ENCODE assay signal across 14 cellular contexts in genomic region chr14:35289623-35290022, GRCh38. TPM values are rescaled to one million over a fixed set of nuclear protein-coding genes. Genes with fewer than 3 reads are reported as not detected.
DNase-seq lines count a peak whose midpoint lies in the region; ATAC-seq and TF ChIP-seq lines count a peak whose summit lies in the region.
"Had no signal": no experiment of that assay in that cellular context is flagged by ENCODE, and none has a peak within 500 bp of the region (broad histone marks: within the 10 kb centered on the region; RNA-seq: fewer than 3 reads in every experiment).

No MANE protein-coding gene starts in this region.

- peaks cover 67% of the 10 kb centered on the region for H3K4me1 Mint-ChIP-seq in activated T-cell treated with anti-CD3 and anti-CD28 coated beads, Interleukin-2, amount 50 U/mL, for 24 hours (ENCODE audit: low read depth)
- H3K4me1 Mint-ChIP-seq in CD4-positive, alpha-beta T cell (ENCODE audit: low read depth) = peaks cover 55% of the 10 kb centered on the region
- H3K4me1 Mint-ChIP-seq in nephron progenitor cell = peaks cover 28% of the 10 kb centered on the region

- no peaks in the 10 kb centered on the region for H3K9me3 ChIP-seq in CD4-positive, alpha-beta T cell (ENCODE audit: control insufficient read depth, low read length)
- H3K9me3 ChIP-seq in SK-N-MC (ENCODE audit: low read depth, low read length) = no peaks in the 10 kb centered on the region

- H3K36me3 Mint-ChIP-seq in activated T-cell treated with anti-CD3 and anti-CD28 coated beads, Interleukin-2, amount 50 U/mL, for 24 hours (ENCODE audit: low read depth) = peaks cover 27% of the 10 kb centered on the region
- H3K36me3 Mint-ChIP-seq in CD4-positive, alpha-beta T cell (ENCODE audit: low read depth) = peaks cover 17% of the 10 kb centered on the region
- H3K36me3 Mint-ChIP-seq in nephron progenitor cell (ENCODE audit: low read depth) = peaks cover 4% of the 10 kb centered on the region
- H3K36me3 Mint-ChIP-seq: IgD-negative memory B cell had no signal

- no peak overlapping the region for H3K27ac ChIP-seq in CD4-positive, alpha-beta T cell (ENCODE audit: low read depth, low read length)
- 0 out of 2 replicates have a peak overlapping the region, but pooled peaks have one; percentile 21 for H3K27ac ChIP-seq in SK-N-MC

- H3K4me3 ChIP-seq in SK-N-MC = no peak overlapping the region
- H3K4me3 ChIP-seq: GM23338 had no signal

- peaks cover 6% of the 10 kb centered on the region for H3K36me3 ChIP-seq in SK-N-MC (ENCODE audit: insufficient read depth, low read length)

- POLR2A ChIA-PET in CD4-positive, alpha-beta T cell (lab: Charles Lee) = interaction anchor here (4.4 kb wide), 1 partner anchor 115 kb away, joined by 27 read pairs; the partner anchor contains the start of gene NFKBIA

- H3K4me3 Mint-ChIP-seq in activated T-cell treated with anti-CD3 and anti-CD28 coated beads, Interleukin-2, amount 50 U/mL, for 24 hours = no peak overlapping the region
- peak overlapping the region; percentile 58 for H3K4me3 Mint-ChIP-seq in CD4-positive, alpha-beta T cell
- H3K4me3 Mint-ChIP-seq in nephron progenitor cell = no peak overlapping the region
- H3K4me3 Mint-ChIP-seq: GM23338 had no signal

- H3K27me3 Mint-ChIP-seq in activated T-cell treated with anti-CD3 and anti-CD28 coated beads, Interleukin-2, amount 50 U/mL, for 24 hours = no peaks in the 10 kb centered on the region
- no peaks in the 10 kb centered on the region for H3K27me3 Mint-ChIP-seq in CD4-positive, alpha-beta T cell
- H3K27me3 Mint-ChIP-seq in nephron progenitor cell (ENCODE audit: low read depth, poor library complexity) = no peaks in the 10 kb centered on the region
- H3K27me3 Mint-ChIP-seq: IgD-negative memory B cell had no signal

- no peak overlapping the region for H3K9ac ChIP-seq in SK-N-MC (ENCODE audit: insufficient read length)

- TF ChIP-seq CTCF in CD4-positive, alpha-beta T cell (IDR thresholded peaks at IDR 0.05) = no peak
- no peak for TF ChIP-seq CTCF in nephron progenitor cell (IDR thresholded peaks at IDR 0.05)

- no peak for ATAC-seq in CD4-positive, alpha-beta T cell (ENCODE audit: poor library complexity)
- ATAC-seq in GM19324 (IDR thresholded peaks at IDR 0.05; ENCODE audit: low FRiP score, unreplicated experiment) = no peak
- ATAC-seq in GM18867 (IDR thresholded peaks at IDR 0.05; ENCODE audit: unreplicated experiment) = no peak
- ATAC-seq: GM23338, PC-3 had no signal

- H3K9me3 Mint-ChIP-seq in activated T-cell treated with anti-CD3 and anti-CD28 coated beads, Interleukin-2, amount 50 U/mL, for 24 hours = peaks cover 2% of the 10 kb centered on the region
- H3K9me3 Mint-ChIP-seq in CD4-positive, alpha-beta T cell = no peaks in the 10 kb centered on the region
- no peaks in the 10 kb centered on the region for H3K9me3 Mint-ChIP-seq in nephron progenitor cell
- H3K9me3 Mint-ChIP-seq: GM23338, IgD-negative memory B cell had no signal

- H3K27ac Mint-ChIP-seq in activated T-cell treated with anti-CD3 and anti-CD28 coated beads, Interleukin-2, amount 50 U/mL, for 24 hours = peak overlapping the region; percentile 11
- H3K27ac Mint-ChIP-seq in CD4-positive, alpha-beta T cell = no peak overlapping the region
- H3K27ac Mint-ChIP-seq in nephron progenitor cell = peak overlapping the region; percentile 51
- H3K27ac Mint-ChIP-seq: GM23338 had no signal

- CTCF ChIA-PET in CD4-positive, alpha-beta T cell (lab: Charles Lee) = no interaction called here

- no peaks in the 10 kb centered on the region for H3K27me3 ChIP-seq in CD4-positive, alpha-beta T cell (ENCODE audit: control insufficient read depth, insufficient read depth, low read length)

- intact Hi-C loops in CD4-positive, alpha-beta T cell (cut with DNase I, micrococcal nuclease) = loop anchor here (5.0 kb wide), 3 partner anchors 147 to 538 kb away; partner anchors contain the start of genes BRMS1L (in 2 of the 2) and FAM177A1 (in 1 of the 2)

- DNase-seq in activated T-cell treated with anti-CD3 and anti-CD28 coated beads, Interleukin-2, amount 50 U/mL, for 24 hours = no peak
- DNase-seq in activated T-cell treated with anti-CD3 and anti-CD28 coated beads, Interleukin-2, amount 50 U/mL, for 48 hours = no peak
- no peak for DNase-seq in CD4-positive, alpha-beta T cell
- DNase-seq in SK-N-MC (ENCODE audit: low read depth, low spot score) = no peak
- DNase-seq in nephron progenitor cell = no peak
- DNase-seq in EL = no peak
- DNase-seq: DMS79 treated with DMSO at 0.1 percent for 48 hours; NCI-H1048; NK-92 treated with Interleukin-12 subunit alpha and Interleukin-12 subunit beta, amount 100 ng/mL, for 24 hours; PC-3 had no signal

RNA-seq across cellular contexts. Expression of gene PSMA6, which starts 2.6 kb away (rescaled TPM):
- total RNA-seq in CD4-positive, alpha-beta T cell = 10 to 100 TPM; 80.8 TPM
